ENCODE assay signal across 16 cellular contexts in the genomic region with DNA sequence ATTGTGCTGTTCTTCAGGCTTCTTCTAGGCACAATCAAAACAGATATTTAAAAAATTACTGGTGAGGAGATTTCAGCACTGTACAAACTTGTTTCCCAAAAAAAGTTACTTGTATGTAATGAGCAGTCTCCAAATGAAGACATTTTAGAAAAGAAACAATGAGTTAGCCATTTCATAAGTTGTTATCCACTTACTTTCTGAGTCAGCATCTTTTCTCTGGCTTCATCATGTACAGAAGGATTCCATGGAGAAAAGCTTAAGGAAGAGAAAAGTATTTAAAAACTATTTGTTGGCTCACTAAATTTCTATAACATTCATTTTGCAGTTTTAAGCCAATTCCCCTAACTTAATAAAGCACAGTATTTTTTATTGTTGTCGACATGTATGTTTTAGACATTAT. TPM values are rescaled to one million over a fixed set of nuclear protein-coding genes. Genes with fewer than 3 reads are reported as not detected.
A peak's percentile ranks its signal among the peaks of the same experiment; 100 is the strongest.
DNase-seq lines count a peak whose midpoint lies in the region; ATAC-seq and TF ChIP-seq lines count a peak whose summit lies in the region.
"Had no signal": no experiment of that assay in that cellular context is flagged by ENCODE, and none has a peak within 500 bp of the region (broad histone marks: within the 10 kb centered on the region; RNA-seq: fewer than 3 reads in every experiment).

No MANE protein-coding gene starts in this region.

- no peak for TF ChIP-seq RAD21 in IMR-90 (IDR thresholded peaks at IDR 0.05; ENCODE audit: low read length)

- no peak overlapping the region for H3K9ac ChIP-seq in IMR-90 (ENCODE audit: low read depth, low read length)
- H3K9ac ChIP-seq: KMS-11 had no signal

- H3K56ac ChIP-seq in IMR-90 (ENCODE audit: extremely low read depth, insufficient read depth, low read length) = no peak overlapping the region

- H3K14ac ChIP-seq in IMR-90 (replicated peaks; ENCODE audit: low read depth, low read length) = no peak overlapping the region

- no peak for DNase-seq in activated naive CD4-positive, alpha-beta T cell (lab: John Stamatoyannopoulos, UW)
- no peak for DNase-seq in IMR-90
- DNase-seq in activated naive CD8-positive, alpha-beta T cell treated with anti-CD3 and anti-CD28 coated beads for 36 hours = no peak
- DNase-seq: BE2C, COR-L47, H7, NCI-H1092, NCI-H1694, NCI-H2107, NCI-H345, NCI-H526 treated with DMSO at 0.1 percent for 48 hours had no signal

- intact Hi-C loops in IMR-90 (cut with micrococcal nuclease) = no loop called here

- no peak overlapping the region for H4K5ac ChIP-seq in IMR-90 (ENCODE audit: low read depth, low read length)

- no peak for ATAC-seq in IMR-90 (ENCODE audit: low read depth)
- ATAC-seq in GM21528 (IDR thresholded peaks at IDR 0.05; ENCODE audit: low FRiP score, unreplicated experiment) = no peak
- ATAC-seq in GM19397 (IDR thresholded peaks at IDR 0.05; ENCODE audit: unreplicated experiment) = no peak

- dilution Hi-C loops in IMR-90 (cut with HindIII; ENCODE audit: low sequenced_read_pairs, unreplicated experiment) = no loop called here

- TF ChIP-seq POLR2A in IMR-90 (IDR thresholded peaks at IDR 0.05; ENCODE audit: low read depth, low read length) = no peak

- no peak overlapping the region for H2AFZ ChIP-seq in IMR-90 (replicated peaks; ENCODE audit: low read length, poor library complexity)

- in situ Hi-C loops in IMR-90 (cut with MboI; ENCODE audit: low sequenced_read_pairs) = no loop called here

- no peaks in the 10 kb centered on the region for H3K9me3 ChIP-seq in IMR-90 (ENCODE audit: control insufficient read depth, insufficient read depth, low read length)
- H3K9me3 ChIP-seq in neutrophil = no peaks in the 10 kb centered on the region
- H3K9me3 ChIP-seq: BE2C had no signal

- H3K9me3 Mint-ChIP-seq in activated naive CD4-positive, alpha-beta T cell treated with anti-CD3 and anti-CD28 coated beads, Interleukin-2, amount 50 U/mL, for 24 hours = no peaks in the 10 kb centered on the region
- H3K9me3 Mint-ChIP-seq in activated naive CD8-positive, alpha-beta T cell treated with anti-CD3 and anti-CD28 coated beads for 36 hours = no peaks in the 10 kb centered on the region

- H3K36me3 ChIP-seq in IMR-90 (ENCODE audit: control insufficient read depth, insufficient read depth, low read length) = peaks cover 39% of the 10 kb centered on the region
- H3K36me3 ChIP-seq in neutrophil = peaks cover 100% of the 10 kb centered on the region

- H2BK15ac ChIP-seq in IMR-90 (ENCODE audit: low read depth, low read length) = no peak overlapping the region

- H2AK5ac ChIP-seq in IMR-90 (ENCODE audit: low read depth, low read length) = no peak overlapping the region

- H3K27ac Mint-ChIP-seq in activated naive CD4-positive, alpha-beta T cell treated with anti-CD3 and anti-CD28 coated beads, Interleukin-2, amount 50 U/mL, for 24 hours = peak overlapping the region; percentile 74
- H3K27ac Mint-ChIP-seq in activated naive CD8-positive, alpha-beta T cell treated with anti-CD3 and anti-CD28 coated beads for 36 hours = peak overlapping the region; percentile 7

- no TSS peak for BruUV-seq in IMR-90 (replicated peaks; lab: Mats Ljungman, UMichigan)

- H4K20me1 ChIP-seq in IMR-90 (ENCODE audit: insufficient read depth, low read length) = no peaks in the 10 kb centered on the region

- no peak overlapping the region for H3K18ac ChIP-seq in IMR-90 (ENCODE audit: low read depth, low read length)

- H4K8ac ChIP-seq in IMR-90 (ENCODE audit: low read depth in 2 of 2, low read length in 2 of 2) = no peak overlapping the region

- H3K4me1 ChIP-seq in IMR-90 (ENCODE audit: control insufficient read depth, insufficient read depth, low read length) (peaks cover 2% of the 10 kb centered on the region; the same call in 1 of the 2 replicates), neutrophil (ENCODE audit: control insufficient read depth in 1 of 2, insufficient read depth in 1 of 2, low read depth in 1 of 2, low read length in 1 of 2) (no peaks in the 10 kb centered on the region)
- H3K4me1 ChIP-seq: BE2C had no signal

- H3K23ac ChIP-seq in IMR-90 (ENCODE audit: low read depth, low read length) = no peak overlapping the region

- H3K4me1 Mint-ChIP-seq in activated naive CD4-positive, alpha-beta T cell treated with anti-CD3 and anti-CD28 coated beads, Interleukin-2, amount 50 U/mL, for 24 hours = peaks cover 62% of the 10 kb centered on the region
- H3K4me1 Mint-ChIP-seq in activated naive CD8-positive, alpha-beta T cell treated with anti-CD3 and anti-CD28 coated beads for 36 hours = peaks cover 45% of the 10 kb centered on the region

- no peak overlapping the region for H3K4me3 Mint-ChIP-seq in activated naive CD4-positive, alpha-beta T cell treated with anti-CD3 and anti-CD28 coated beads, Interleukin-2, amount 50 U/mL, for 24 hours
- no peak overlapping the region for H3K4me3 Mint-ChIP-seq in activated naive CD8-positive, alpha-beta T cell treated with anti-CD3 and anti-CD28 coated beads for 36 hours

- H3K4ac ChIP-seq in IMR-90 (ENCODE audit: low read depth, low read length) = no peak overlapping the region

- TF ChIP-seq CTCF in IMR-90 (conservative IDR thresholded peaks at IDR 0.05; ENCODE audit: low read depth, low read length) (no peak), neutrophil (IDR thresholded peaks at IDR 0.05) (no peak)

- POLR2A ChIA-PET in IMR-90 (lab: Charles Lee; ENCODE audit: unreplicated experiment) = no interaction called here

- no peak overlapping the region for H2AK9ac ChIP-seq in IMR-90 (replicated peaks; ENCODE audit: low read depth, low read length, poor library complexity)

- H3K79me1 ChIP-seq in IMR-90 (ENCODE audit: low read depth in 1 of 2, low read length in 2 of 2) = no peaks in the 10 kb centered on the region; a peak in 1 of 4 replicates

- no peak overlapping the region for H2BK20ac ChIP-seq in IMR-90 (ENCODE audit: low read depth, low read length)

- no peak overlapping the region for H3K4me2 ChIP-seq in IMR-90 (ENCODE audit: low read depth, low read length)
- H3K4me2 ChIP-seq: KMS-11 had no signal

- H4K91ac ChIP-seq in IMR-90 (ENCODE audit: insufficient read depth, low read depth, low read length) = no peak overlapping the region

- no CpG with 5 or more reads among the region's 1 CpG for WGBS in IMR-90 (ENCODE audit: extremely low coverage in 2 of 2, insufficient read length in 1 of 2), 2 experiments

- peaks cover 16% of the 10 kb centered on the region for H3K36me3 Mint-ChIP-seq in activated naive CD4-positive, alpha-beta T cell treated with anti-CD3 and anti-CD28 coated beads, Interleukin-2, amount 50 U/mL, for 24 hours
- H3K36me3 Mint-ChIP-seq in activated naive CD8-positive, alpha-beta T cell treated with anti-CD3 and anti-CD28 coated beads for 36 hours = peaks cover 53% of the 10 kb centered on the region

- no peaks in the 10 kb centered on the region for H3K27me3 ChIP-seq in IMR-90 (ENCODE audit: control insufficient read depth, insufficient read depth, low read length)
- no peaks in the 10 kb centered on the region for H3K27me3 ChIP-seq in neutrophil
- H3K27me3 ChIP-seq: BE2C had no signal

- H3K9me1 ChIP-seq in IMR-90 (ENCODE audit: insufficient read depth, low read length) = no peaks in the 10 kb centered on the region

- no peak overlapping the region for H2BK120ac ChIP-seq in IMR-90 (ENCODE audit: low read depth, low read length)

- H3K27me3 Mint-ChIP-seq in activated naive CD4-positive, alpha-beta T cell treated with anti-CD3 and anti-CD28 coated beads, Interleukin-2, amount 50 U/mL, for 24 hours = no peaks in the 10 kb centered on the region
- no peaks in the 10 kb centered on the region for H3K27me3 Mint-ChIP-seq in activated naive CD8-positive, alpha-beta T cell treated with anti-CD3 and anti-CD28 coated beads for 36 hours

- H3K4me3 ChIP-seq in IMR-90 (ENCODE audit: insufficient read depth, low read depth, low read length) (no peak overlapping the region), neutrophil (ENCODE audit: low read depth in 1 of 2, low read length in 1 of 2) (no peak overlapping the region)

- H3K27ac ChIP-seq in IMR-90 (ENCODE audit: insufficient read depth, low read length) (no peak overlapping the region), neutrophil (peak overlapping the region; percentile 63)
- H3K27ac ChIP-seq: KMS-11 had no signal

- H2BK5ac ChIP-seq in IMR-90 (ENCODE audit: low read depth, low read length, poor library complexity, severe bottlenecking) = no peak overlapping the region

- CTCF ChIA-PET in IMR-90 (lab: Yijun Ruan, JAX) = no interaction called here

TF ChIP-seq in IMR-90, 13 proteins besides CTCF, POLR2A, EP300 and RAD21:
- TF ChIP-seq MAZ (IDR thresholded peaks at IDR 0.05; ENCODE audit: borderline replicate concordance, low read depth, low read length) = no peak
- peak; percentile 45; the same call in 1 of the 2 replicates for TF ChIP-seq MAFK (IDR thresholded peaks at IDR 0.05; ENCODE audit: low read depth, low read length)
- no peak for TF ChIP-seq NFE2L2 (IDR thresholded peaks at IDR 0.05; ENCODE audit: low read depth, low read length)

RNA-seq across cellular contexts. Expression of gene AKTIP, which starts 10.5 kb away (rescaled TPM):
- 18.9 and 19.9 TPM in 2 replicates for total RNA-seq in IMR-90 (2012; rRNA removed)
- 14.0 and 17.7 TPM in 2 replicates for polyA plus RNA-seq in IMR-90 (2012; rRNA removed)
- polyA plus RNA-seq in IMR-90 (2012; cell fraction: cytosol; rRNA removed) = 6.7 and 8.8 TPM in 2 replicates
- polyA plus RNA-seq in IMR-90 (2012; cell fraction: nucleus; rRNA removed; ENCODE audit: low replicate concordance) = 8.1 and 36.9 TPM in 2 replicates
- total RNA-seq in activated naive CD8-positive, alpha-beta T cell treated with anti-CD3 and anti-CD28 coated beads for 36 hours = 10 to 100 TPM; 26.6 to 27.1 TPM

RNA-seq across cellular contexts. Expression of gene RBL2, which starts 58.2 kb away (rescaled TPM):
- total RNA-seq in IMR-90 (2012; rRNA removed) = 19.7 and 24.2 TPM in 2 replicates
- 20.4 and 23.4 TPM in 2 replicates for polyA plus RNA-seq in IMR-90 (2012; rRNA removed)
- 5.7 and 6.6 TPM in 2 replicates for polyA plus RNA-seq in IMR-90 (2012; cell fraction: cytosol; rRNA removed)
- 42.0 and 103 TPM in 2 replicates for polyA plus RNA-seq in IMR-90 (2012; cell fraction: nucleus; rRNA removed; ENCODE audit: low replicate concordance)
- total RNA-seq in activated naive CD8-positive, alpha-beta T cell treated with anti-CD3 and anti-CD28 coated beads for 36 hours = 10 to 100 TPM; 48.3 to 49.2 TPM
